In the genomic region with DNA sequence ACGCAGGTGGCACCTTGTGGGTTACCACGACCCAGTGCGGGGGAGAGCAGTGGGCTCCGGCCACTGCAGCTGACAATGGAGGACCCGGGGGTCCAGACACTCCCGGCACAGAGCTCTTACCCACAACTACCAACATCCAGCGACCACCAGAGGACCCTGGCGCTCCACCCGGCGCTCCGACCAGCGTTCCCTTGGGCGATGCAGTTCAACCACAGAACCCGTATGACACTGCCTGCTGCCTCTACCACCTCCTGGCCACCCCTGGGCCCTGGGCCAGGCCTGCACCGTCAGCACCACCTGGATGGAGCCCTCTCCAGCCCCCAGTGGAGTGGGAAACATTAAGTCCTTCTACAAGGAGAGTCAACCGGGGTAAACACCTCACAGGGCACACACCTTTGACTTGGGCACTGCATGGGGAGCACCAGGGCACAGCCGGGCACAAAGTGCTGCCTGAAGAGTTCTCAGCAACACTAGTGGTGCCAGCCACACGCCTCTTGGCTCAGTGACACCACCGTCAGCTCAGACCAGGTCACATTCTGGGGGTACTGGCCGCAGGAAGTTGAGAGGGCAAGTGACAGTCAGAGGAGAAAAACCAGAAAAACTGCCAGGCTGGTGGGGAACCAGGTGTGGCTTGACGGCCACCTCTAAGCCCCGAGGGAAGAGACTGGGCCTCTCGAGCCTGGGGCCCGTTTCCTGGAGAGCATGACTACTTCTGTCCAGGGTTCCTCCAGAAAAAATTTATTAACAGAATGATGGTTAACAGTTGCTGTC, we compare ENCODE assay signal across 8 cellular contexts. TPM values are rescaled to one million over a fixed set of nuclear protein-coding genes. Genes with fewer than 3 reads are reported as not detected.
DNase-seq lines count a peak whose midpoint lies in the region; ATAC-seq lines count a peak whose summit lies in the region.

No MANE protein-coding gene starts in this region.

- H3K27me3 Mint-ChIP-seq in activated CD4-positive, alpha-beta T cell treated with anti-CD3 and anti-CD28 coated beads, Interleukin-2, amount 10 ng/mL, durations not matched to agents 24 days and 14 days: no peaks in the 10 kb centered on the region
- H3K27me3 Mint-ChIP-seq in activated naive CD8-positive, alpha-beta T cell: no peaks in the 10 kb centered on the region
- H3K27me3 Mint-ChIP-seq in stimulated activated naive CD8-positive, alpha-beta T cell treated with anti-CD3 and anti-CD28 coated beads, Interleukin-15, Interleukin-2, amounts not matched to agents 100 ng/mL and 50 ng/mL, for 24 hours: no peaks in the 10 kb centered on the region

- peak overlapping the region; percentile 97 for H3K27ac Mint-ChIP-seq in activated CD4-positive, alpha-beta T cell treated with anti-CD3 and anti-CD28 coated beads, Interleukin-2, amount 10 ng/mL, durations not matched to agents 24 days and 14 days
- peak overlapping the region; percentile 90 for H3K27ac Mint-ChIP-seq in activated naive CD8-positive, alpha-beta T cell
- peak overlapping the region; percentile 89 for H3K27ac Mint-ChIP-seq in stimulated activated naive CD8-positive, alpha-beta T cell treated with anti-CD3 and anti-CD28 coated beads, Interleukin-15, Interleukin-2, amounts not matched to agents 100 ng/mL and 50 ng/mL, for 24 hours

- intact Hi-C loops in activated CD4-positive, alpha-beta T cell treated with anti-CD3 and anti-CD28 coated beads, Interleukin-2, amount 10 ng/mL, durations not matched to agents 24 days and 14 days (cut with micrococcal nuclease): loop anchor here (5.0 kb wide), 3 partner anchors 114 to 909 kb away; partner anchors contain the start of genes FAM53A and ZNF141

- H3K4me1 Mint-ChIP-seq in activated CD4-positive, alpha-beta T cell treated with anti-CD3 and anti-CD28 coated beads, Interleukin-2, amount 10 ng/mL, durations not matched to agents 24 days and 14 days: peaks cover 37% of the 10 kb centered on the region
- H3K4me1 Mint-ChIP-seq in activated naive CD8-positive, alpha-beta T cell (ENCODE audit: low read depth): peaks cover 59% of the 10 kb centered on the region
- peaks cover 66% of the 10 kb centered on the region for H3K4me1 Mint-ChIP-seq in stimulated activated naive CD8-positive, alpha-beta T cell treated with anti-CD3 and anti-CD28 coated beads, Interleukin-15, Interleukin-2, amounts not matched to agents 100 ng/mL and 50 ng/mL, for 24 hours (ENCODE audit: low read depth)

- peak overlapping the region; percentile 96 for H3K4me3 Mint-ChIP-seq in activated CD4-positive, alpha-beta T cell treated with anti-CD3 and anti-CD28 coated beads, Interleukin-2, amount 10 ng/mL, durations not matched to agents 24 days and 14 days
- peak overlapping the region; percentile 90 for H3K4me3 Mint-ChIP-seq in activated naive CD8-positive, alpha-beta T cell
- peak overlapping the region; percentile 88 for H3K4me3 Mint-ChIP-seq in stimulated activated naive CD8-positive, alpha-beta T cell treated with anti-CD3 and anti-CD28 coated beads, Interleukin-15, Interleukin-2, amounts not matched to agents 100 ng/mL and 50 ng/mL, for 24 hours

- no peak for DNase-seq in activated CD4-positive, alpha-beta T cell treated with anti-CD3 and anti-CD28 coated beads, Interleukin-2, amount 10 ng/mL, durations not matched to agents 24 days and 14 days
- no peak for DNase-seq in activated CD4-positive, alpha-beta T cell treated with anti-CD3 and anti-CD28 coated beads, Interleukin-2, amount 50 U/mL, for 4 hours
- peak; percentile 10 for DNase-seq in iPS-NIHi11 (ENCODE audit: low spot score)
- DNase-seq in SW 1271 (lab: John Stamatoyannopoulos, UW): no peak
- no peak for DNase-seq in nucleus accumbens (lab: John Stamatoyannopoulos, UW)

- H3K36me3 Mint-ChIP-seq in activated CD4-positive, alpha-beta T cell treated with anti-CD3 and anti-CD28 coated beads, Interleukin-2, amount 10 ng/mL, durations not matched to agents 24 days and 14 days (ENCODE audit: low read depth): peaks cover 27% of the 10 kb centered on the region
- no peaks in the 10 kb centered on the region for H3K36me3 Mint-ChIP-seq in activated naive CD8-positive, alpha-beta T cell
- H3K36me3 Mint-ChIP-seq in stimulated activated naive CD8-positive, alpha-beta T cell treated with anti-CD3 and anti-CD28 coated beads, Interleukin-15, Interleukin-2, amounts not matched to agents 100 ng/mL and 50 ng/mL, for 24 hours (ENCODE audit: low read depth): peaks cover 6% of the 10 kb centered on the region

- ATAC-seq in GM21528 (IDR thresholded peaks at IDR 0.05; ENCODE audit: low FRiP score, unreplicated experiment): no peak

- no peaks in the 10 kb centered on the region for H3K9me3 Mint-ChIP-seq in activated CD4-positive, alpha-beta T cell treated with anti-CD3 and anti-CD28 coated beads, Interleukin-2, amount 10 ng/mL, durations not matched to agents 24 days and 14 days
- H3K9me3 Mint-ChIP-seq in activated naive CD8-positive, alpha-beta T cell (ENCODE audit: low read depth): no peaks in the 10 kb centered on the region
- H3K9me3 Mint-ChIP-seq in stimulated activated naive CD8-positive, alpha-beta T cell treated with anti-CD3 and anti-CD28 coated beads, Interleukin-15, Interleukin-2, amounts not matched to agents 100 ng/mL and 50 ng/mL, for 24 hours: no peaks in the 10 kb centered on the region

RNA-seq across cellular contexts. Expression of gene CTBP1, which starts 2.6 kb away (rescaled TPM):
- total RNA-seq in activated CD4-positive, alpha-beta T cell treated with anti-CD3 and anti-CD28 coated beads, Interleukin-2, amount 10 ng/mL, durations not matched to agents 24 days and 14 days: 190 and 200 TPM in 2 replicates

RNA-seq across cellular contexts. Expression of gene MAEA, which starts 43.4 kb away (rescaled TPM):
- total RNA-seq in activated CD4-positive, alpha-beta T cell treated with anti-CD3 and anti-CD28 coated beads, Interleukin-2, amount 10 ng/mL, durations not matched to agents 24 days and 14 days: 61.3 and 62.6 TPM in 2 replicates
